Comparison of ENCODE assay signal across 1 cellular context in genomic region chr22:40200795-40201194, GRCh38.
TF ChIP-seq lines count a peak whose summit lies in the region.

No MANE protein-coding gene starts in this region.

TF ChIP-seq in IMR-90, 13 proteins besides CTCF, POLR2A, EP300 and RAD21 (continued from another document):
- no peak for TF ChIP-seq BHLHE40 (IDR thresholded peaks at IDR 0.05; ENCODE audit: low read depth, low read length)
- no peak for TF ChIP-seq MXI1 (IDR thresholded peaks at IDR 0.05; ENCODE audit: borderline replicate concordance, low read depth, low read length)
- no peak for TF ChIP-seq NFE2L2 (IDR thresholded peaks at IDR 0.05; ENCODE audit: low read depth, low read length)
- TF ChIP-seq RFX5 (IDR thresholded peaks at IDR 0.05; ENCODE audit: low read depth, low read length), result no peak
- TF ChIP-seq CEBPB (IDR thresholded peaks at IDR 0.05; ENCODE audit: low read depth, low read length), result no peak
- TF ChIP-seq MAFK (IDR thresholded peaks at IDR 0.05; ENCODE audit: low read depth, low read length), result no peak
- no peak for TF ChIP-seq MAZ (IDR thresholded peaks at IDR 0.05; ENCODE audit: borderline replicate concordance, low read depth, low read length)
- TF ChIP-seq CHD1 (IDR thresholded peaks at IDR 0.05; ENCODE audit: low read depth, low read length), result no peak
- TF ChIP-seq ELK1 (IDR thresholded peaks at IDR 0.05; ENCODE audit: borderline replicate concordance, low read depth, low read length), result no peak
- no peak for TF ChIP-seq SMC3 (IDR thresholded peaks at IDR 0.05; ENCODE audit: low read depth, low read length)
- no peak for TF ChIP-seq FOS (IDR thresholded peaks at IDR 0.05; ENCODE audit: low read depth, low read length)
